ENCODE assay signal across 17 cellular contexts in genomic region chr7:18364403-18364795, GRCh38.
DNase-seq lines count a peak whose midpoint lies in the region; ATAC-seq, FAIRE-seq and TF ChIP-seq lines count a peak whose summit lies in the region.
"Had no signal": no experiment of that assay in that cellular context is flagged by ENCODE, and none has a peak within 500 bp of the region (broad histone marks: within the 10 kb centered on the region; RNA-seq: fewer than 3 reads in every experiment).

No MANE protein-coding gene starts in this region.

- no peak for TF ChIP-seq CTCF in PC-9 (conservative IDR thresholded peaks at IDR 0.05)

- H3K4me2 ChIP-seq in PC-9: no peak overlapping the region
- H3K4me2 ChIP-seq: A549 had no signal

- DNase-seq in DMS 273 (lab: John Stamatoyannopoulos, UW; ENCODE audit: unreplicated experiment): peak; percentile 23
- DNase-seq in DMS 273 treated with DMSO at 0.1 percent for 48 hours (lab: John Stamatoyannopoulos, UW): no peak
- DNase-seq in PC-9: no peak
- DNase-seq in NCI-H1417 treated with DMSO at 0.1 percent for 48 hours (lab: John Stamatoyannopoulos, UW): no peak
- no peak for DNase-seq in NCI-H1417 (lab: John Stamatoyannopoulos, UW)
- DNase-seq: AML-193; Caco-2; CD4-positive, alpha-beta T cell; DMS79 treated with DMSO at 0.1 percent for 48 hours; GF-D8; H7 had no signal

- POLR2A ChIA-PET in PC-9 (lab: Charles Lee; ENCODE audit: unreplicated experiment): no interaction called here

- no peak overlapping the region for H3K27ac ChIP-seq in PC-9
- H3K27ac ChIP-seq: 22Rv1, A549, C4-2B, HL-60 had no signal

- peak overlapping the region; percentile 36; the same call in 1 of the 2 replicates for H2AFZ ChIP-seq in PC-9

- FAIRE-seq in islet of Langerhans (lab: Jason Lieb, UNC): peak; percentile 27
- FAIRE-seq: A549 had no signal

- no TSS peak for BruUV-seq in PC-9 (replicated peaks; lab: Mats Ljungman, UMichigan)

- no peaks in the 10 kb centered on the region for H3K9me2 ChIP-seq in PC-9 (ENCODE audit: insufficient read depth)

- no peaks in the 10 kb centered on the region for H3K36me3 ChIP-seq in PC-9 (ENCODE audit: low read depth)

- H3K4me3 ChIP-seq in PC-9: no peak overlapping the region
- H3K4me3 ChIP-seq: A549 had no signal

- intact Hi-C loops in PC-9 (cut with micrococcal nuclease; ENCODE audit: unreplicated experiment): no loop called here

- no peaks in the 10 kb centered on the region for H3F3A ChIP-seq in PC-9 (ENCODE audit: insufficient read depth, low read depth)

- no peaks in the 10 kb centered on the region for H3K4me1 ChIP-seq in PC-9 (replicated peaks; ENCODE audit: insufficient read depth)
- H3K4me1 ChIP-seq: A549, Caco-2 had no signal

- H3K9me3 ChIP-seq in PC-9 (ENCODE audit: insufficient read depth, low read depth): no peaks in the 10 kb centered on the region
- H3K9me3 ChIP-seq: A549, Caco-2 had no signal

- no peaks in the 10 kb centered on the region for H3K79me2 ChIP-seq in PC-9 (ENCODE audit: low read depth)

- CTCF ChIA-PET in PC-9 (lab: Charles Lee): interaction anchor here (0.8 kb wide), 1 partner anchor 13 kb away, joined by 3 read pairs; no protein-coding TSS in a partner anchor

- H3K27me3 ChIP-seq in PC-9 (ENCODE audit: insufficient read depth, low read depth): no peaks in the 10 kb centered on the region

- H4K20me1 ChIP-seq in PC-9 (ENCODE audit: insufficient read depth): no peaks in the 10 kb centered on the region

- ATAC-seq in GM18909 (IDR thresholded peaks at IDR 0.05; ENCODE audit: poor library complexity, unreplicated experiment): no peak
- ATAC-seq: A549 had no signal
